Comparison of ENCODE assay signal across 1 cellular context in the genomic region with DNA sequence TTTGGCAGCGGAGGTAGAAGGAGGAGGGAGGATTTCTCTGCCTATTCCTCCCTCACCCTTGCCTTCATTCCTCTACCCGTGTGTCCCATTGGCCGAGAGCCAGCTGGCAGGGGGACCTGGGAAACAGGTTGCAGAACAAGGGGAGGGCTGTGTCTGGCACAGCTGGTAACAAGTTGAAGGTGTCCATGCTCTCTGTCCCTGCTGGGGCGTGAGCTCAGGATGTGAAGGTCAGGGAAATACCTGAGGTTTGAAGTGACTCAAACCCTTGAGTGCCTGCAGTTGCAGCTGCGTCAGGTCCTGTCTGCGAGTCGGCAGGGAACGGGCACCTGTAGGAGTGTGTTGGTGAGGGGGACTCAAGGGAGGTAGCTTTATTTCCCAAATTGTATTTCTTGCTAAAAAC.
TF ChIP-seq lines count a peak whose summit lies in the region.

No MANE protein-coding gene starts in this region.

TF ChIP-seq in HCT116, 20 proteins besides CTCF, POLR2A, EP300 and RAD21 (continued from another document):
- TF ChIP-seq, protein P1, sequence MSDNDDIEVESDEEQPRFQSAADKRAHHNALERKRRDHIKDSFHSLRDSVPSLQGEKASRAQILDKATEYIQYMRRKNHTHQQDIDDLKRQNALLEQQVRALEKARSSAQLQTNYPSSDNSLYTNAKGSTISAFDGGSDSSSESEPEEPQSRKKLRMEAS (IDR thresholded peaks at IDR 0.05) = peak; percentile 81
- TF ChIP-seq, protein P2, sequence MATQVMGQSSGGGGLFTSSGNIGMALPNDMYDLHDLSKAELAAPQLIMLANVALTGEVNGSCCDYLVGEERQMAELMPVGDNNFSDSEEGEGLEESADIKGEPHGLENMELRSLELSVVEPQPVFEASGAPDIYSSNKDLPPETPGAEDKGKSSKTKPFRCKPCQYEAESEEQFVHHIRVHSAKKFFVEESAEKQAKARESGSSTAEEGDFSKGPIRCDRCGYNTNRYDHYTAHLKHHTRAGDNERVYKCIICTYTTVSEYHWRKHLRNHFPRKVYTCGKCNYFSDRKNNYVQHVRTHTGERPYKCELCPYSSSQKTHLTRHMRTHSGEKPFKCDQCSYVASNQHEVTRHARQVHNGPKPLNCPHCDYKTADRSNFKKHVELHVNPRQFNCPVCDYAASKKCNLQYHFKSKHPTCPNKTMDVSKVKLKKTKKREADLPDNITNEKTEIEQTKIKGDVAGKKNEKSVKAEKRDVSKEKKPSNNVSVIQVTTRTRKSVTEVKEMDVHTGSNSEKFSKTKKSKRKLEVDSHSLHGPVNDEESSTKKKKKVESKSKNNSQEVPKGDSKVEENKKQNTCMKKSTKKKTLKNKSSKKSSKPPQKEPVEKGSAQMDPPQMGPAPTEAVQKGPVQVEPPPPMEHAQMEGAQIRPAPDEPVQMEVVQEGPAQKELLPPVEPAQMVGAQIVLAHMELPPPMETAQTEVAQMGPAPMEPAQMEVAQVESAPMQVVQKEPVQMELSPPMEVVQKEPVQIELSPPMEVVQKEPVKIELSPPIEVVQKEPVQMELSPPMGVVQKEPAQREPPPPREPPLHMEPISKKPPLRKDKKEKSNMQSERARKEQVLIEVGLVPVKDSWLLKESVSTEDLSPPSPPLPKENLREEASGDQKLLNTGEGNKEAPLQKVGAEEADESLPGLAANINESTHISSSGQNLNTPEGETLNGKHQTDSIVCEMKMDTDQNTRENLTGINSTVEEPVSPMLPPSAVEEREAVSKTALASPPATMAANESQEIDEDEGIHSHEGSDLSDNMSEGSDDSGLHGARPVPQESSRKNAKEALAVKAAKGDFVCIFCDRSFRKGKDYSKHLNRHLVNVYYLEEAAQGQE (IDR thresholded peaks at IDR 0.05; ENCODE audit: low read depth) = no peak
- TF ChIP-seq SRF (IDR thresholded peaks at IDR 0.05; ENCODE audit: low read depth) (no peak), SIN3A (IDR thresholded peaks at IDR 0.05; ENCODE audit: low read depth) (peak; percentile 77), JUND (IDR thresholded peaks at IDR 0.05) (peak; percentile 39; the same call in 1 of the 2 replicates)
